Comparison of ENCODE assay signal across 24 cellular contexts in genomic region chr2:41204315-41204714, GRCh38.
"Had no signal": no experiment of that assay in that cellular context is flagged by ENCODE, and none has a peak within 500 bp of the region (broad histone marks: within the 10 kb centered on the region; RNA-seq: fewer than 3 reads in every experiment).

No MANE protein-coding gene starts in this region.

- H3K9ac ChIP-seq: parathyroid adenoma had no signal

- H2AFZ ChIP-seq: hepatocyte, parathyroid adenoma had no signal

- H3K27ac ChIP-seq: dorsolateral prefrontal cortex, epithelial cell of prostate, gastroesophageal sphincter, heart left ventricle, hepatocyte, parathyroid adenoma, suprapubic skin, transverse colon, vagina had no signal

- H3K4me2 ChIP-seq: hepatocyte, smooth muscle cell had no signal

- H3K27me3 ChIP-seq: dorsolateral prefrontal cortex, gastroesophageal sphincter, heart left ventricle, hepatocyte, suprapubic skin, transverse colon, vagina had no signal

- DNase-seq: dorsolateral prefrontal cortex; effector CD4-positive, alpha-beta T cell; foreskin fibroblast; heart left ventricle; kidney; natural killer cell; stimulated activated CD4-positive, alpha-beta T cell treated with anti-CD3 and anti-CD28 coated beads, Interleukin-12 subunit alpha, Interleukin-12 subunit beta, amount 100 ng/mL, for 4 hours; stimulated activated CD4-positive, alpha-beta T cell treated with anti-CD3 and anti-CD28 coated beads, Interleukin-1b, Interleukin-23, amount 100 ng/mL, for 48 hours; stimulated activated CD4-positive, alpha-beta T cell treated with anti-CD3 and anti-CD28 coated beads, Interleukin-4, amount 100 ng/mL, for 1 hour; stimulated activated CD8-positive, alpha-beta memory T cell treated with anti-CD3 and anti-CD28 coated beads, Interleukin-4, amount 100 ng/mL, for 48 hours; stimulated activated naive CD4-positive, alpha-beta T cell; stimulated activated naive CD8-positive, alpha-beta T cell treated with anti-CD3 and anti-CD28 coated beads, Interleukin-15, amount 100 ng/mL, for 72 hours; transverse colon had no signal

- FAIRE-seq: kidney had no signal

- H3K36me3 ChIP-seq: gastroesophageal sphincter, heart left ventricle, suprapubic skin, transverse colon, vagina had no signal

- H3K79me2 ChIP-seq: hepatocyte, parathyroid adenoma had no signal

- H3K4me3 ChIP-seq: dorsolateral prefrontal cortex, gastroesophageal sphincter, heart left ventricle, hepatocyte, lung, smooth muscle cell, suprapubic skin, transverse colon, vagina had no signal

- ATAC-seq: esophagus mucosa; gastroesophageal sphincter; heart left ventricle; left lobe of liver; natural killer cell; sciatic nerve; stimulated activated naive CD8-positive, alpha-beta T cell treated with anti-CD3 and anti-CD28 coated beads, Interleukin-15, amount 100 ng/mL, for 72 hours had no signal

- H3K9me3 ChIP-seq: gastroesophageal sphincter, heart left ventricle, suprapubic skin, transverse colon, vagina had no signal

- H3K4me1 ChIP-seq: gastroesophageal sphincter, parathyroid adenoma, suprapubic skin, transverse colon, vagina had no signal
